Comparison of ENCODE assay signal across 24 cellular contexts in genomic region chr1:47252369-47252768, GRCh38. TPM values are rescaled to one million over a fixed set of nuclear protein-coding genes. Genes with fewer than 3 reads are reported as not detected.
A peak's percentile ranks its signal among the peaks of the same experiment; 100 is the strongest.
DNase-seq lines count a peak whose midpoint lies in the region; ATAC-seq, FAIRE-seq and TF ChIP-seq lines count a peak whose summit lies in the region.
"Had no signal": no experiment of that assay in that cellular context is flagged by ENCODE, and none has a peak within 500 bp of the region (broad histone marks: within the 10 kb centered on the region; RNA-seq: fewer than 3 reads in every experiment).

No MANE protein-coding gene starts in this region.

- DNase-seq in HepG2 (ENCODE audit: low spot score) (no peak), right lobe of liver (no peak), endothelial cell (ENCODE audit: low spot score) (no peak), fibroblast of villous mesenchyme (ENCODE audit: low read depth) (peak; percentile 14), SHP77 treated with DMSO at 0.1 percent for 48 hours (lab: John Stamatoyannopoulos, UW) (no peak), DMS153 treated with DMSO at 0.1 percent for 48 hours (lab: John Stamatoyannopoulos, UW; ENCODE audit: unreplicated experiment) (no peak), NCI-H524 (lab: John Stamatoyannopoulos, UW) (no peak)
- DNase-seq: 8988T; ACHN; AML-193; BE2C; CD4-positive, alpha-beta T cell; CD8-positive, alpha-beta memory T cell; DND-41; GM23248; H7; HCEC 1CT had no signal

- in situ Hi-C loops in HepG2 (cut with HindIII; ENCODE audit: extremely low pct_ligation_motif_present, low pct_unique_long_range_greater_than_20kb) = no loop called here

- H3K9me3 Mint-ChIP-seq in endothelial cell (ENCODE audit: unreplicated experiment) = no peaks in the 10 kb centered on the region
- H3K9me3 Mint-ChIP-seq: CD14-positive monocyte; CD4-positive, alpha-beta T cell; CD8-positive, alpha-beta memory T cell had no signal

- TF ChIP-seq CTCF in HepG2 (CRISPR knock-in tag; IDR thresholded peaks at IDR 0.05) (no peak), right lobe of liver (IDR thresholded peaks at IDR 0.05) (no peak), endothelial cell (IDR thresholded peaks at IDR 0.05; ENCODE audit: unreplicated experiment) (no peak), fibroblast of villous mesenchyme (IDR thresholded peaks at IDR 0.05; ENCODE audit: insufficient read depth, low read depth, low read length) (no peak)

- H3K27me3 ChIP-seq in HepG2 (ENCODE audit: control insufficient read depth in 1 of 2, insufficient read depth in 2 of 2, low read length in 2 of 2) (no peaks in the 10 kb centered on the region), right lobe of liver (no peaks in the 10 kb centered on the region)
- H3K27me3 ChIP-seq: BE2C; BLaER1 treated with 17β-estradiol and CSF1 and Interleukin-3, amounts not matched to agents 10 nM and 100 nM had no signal

- intact Hi-C loops in HepG2 (cut with micrococcal nuclease; ENCODE audit: unreplicated experiment) (no loop called here), right lobe of liver (cut with DNase I) (no loop called here)

- H3K4me3 Mint-ChIP-seq in endothelial cell (ENCODE audit: unreplicated experiment) = no peak overlapping the region
- H3K4me3 Mint-ChIP-seq: CD14-positive monocyte; CD4-positive, alpha-beta T cell; CD8-positive, alpha-beta memory T cell had no signal

- H3K79me2 ChIP-seq in HepG2 (ENCODE audit: insufficient read depth, low read length) = no peaks in the 10 kb centered on the region

- H3K4me3 ChIP-seq in HepG2 (replicated peaks in 1 of 3; ENCODE audit: insufficient read depth in 1 of 3, low read depth in 2 of 3, low read length in 3 of 3) = no peak overlapping the region
- H3K4me3 ChIP-seq in right lobe of liver = no peak overlapping the region
- H3K4me3 ChIP-seq in fibroblast of villous mesenchyme (ENCODE audit: low read depth, low read length) = no peak overlapping the region
- H3K4me3 ChIP-seq: A549; BLaER1 treated with 17β-estradiol and CSF1 and Interleukin-3, amounts not matched to agents 10 nM and 100 nM; GM23248 had no signal

- H3K27ac ChIP-seq in HepG2 (ENCODE audit: extremely low read length, insufficient read depth, low read length) (no peak overlapping the region), right lobe of liver (no peak overlapping the region)
- H3K27ac ChIP-seq: A549; BLaER1 treated with 17β-estradiol and CSF1 and Interleukin-3, amounts not matched to agents 10 nM and 100 nM; GM23248 had no signal

- 98% methylated on average over 1 of the region's 1 CpG for WGBS in HepG2 (ENCODE audit: low lambda C conversion rate)
- WGBS in right lobe of liver (ENCODE audit: insufficient coverage, low coverage, low lambda C conversion rate, missing lambda C conversion rate) = 57% methylated on average over 1 of the region's 1 CpG

- H3K27ac Mint-ChIP-seq in endothelial cell (ENCODE audit: unreplicated experiment) = peak overlapping the region; percentile 15
- H3K27ac Mint-ChIP-seq: CD4-positive, alpha-beta T cell; CD8-positive, alpha-beta memory T cell had no signal

- no peak for TF ChIP-seq EP300 in HepG2 (IDR thresholded peaks at IDR 0.05; ENCODE audit: low read depth in 2 of 2, low read length in 2 of 2)
- no peak for TF ChIP-seq EP300 in HepG2 (CRISPR knock-in tag; IDR thresholded peaks at IDR 0.05; ENCODE audit: borderline replicate concordance)

- ATAC-seq in HepG2 (no peak), right lobe of liver (no peak)
- ATAC-seq: A549 had no signal

- H3K4me1 Mint-ChIP-seq in endothelial cell (ENCODE audit: unreplicated experiment) = peaks cover 15% of the 10 kb centered on the region
- H3K4me1 Mint-ChIP-seq: CD14-positive monocyte; CD8-positive, alpha-beta memory T cell had no signal

- H4K20me1 ChIP-seq in HepG2 (ENCODE audit: insufficient read depth, low read length) = no peaks in the 10 kb centered on the region

- H3K27me3 Mint-ChIP-seq in endothelial cell (ENCODE audit: unreplicated experiment) = no peaks in the 10 kb centered on the region
- H3K27me3 Mint-ChIP-seq: CD4-positive, alpha-beta T cell; CD8-positive, alpha-beta memory T cell had no signal

- no peak overlapping the region for H3K4me2 ChIP-seq in HepG2 (ENCODE audit: low read depth, low read length)
- H3K4me2 ChIP-seq: A549; BLaER1 treated with 17β-estradiol and CSF1 and Interleukin-3, amounts not matched to agents 10 nM and 100 nM had no signal

- peak; percentile 4 for FAIRE-seq in HepG2 (lab: Jason Lieb, UNC)
- FAIRE-seq: A549, G401.6, GM12892, GM19239, H1 had no signal

- no peak for TF ChIP-seq RAD21 in HepG2 (CRISPR knock-in tag; IDR thresholded peaks at IDR 0.05)

- H3K36me3 ChIP-seq in HepG2 (replicated peaks in 1 of 2; ENCODE audit: control insufficient read depth in 1 of 2, insufficient read depth in 2 of 2, low read length in 2 of 2) (peaks cover 4 to 29% of the 10 kb centered on the region in 2 experiments; a peak in 4 of 5 replicates), right lobe of liver (no peaks in the 10 kb centered on the region)
- H3K36me3 ChIP-seq: BE2C had no signal

- no peak for TF ChIP-seq POLR2A in HepG2 (IDR thresholded peaks at IDR 0.05; ENCODE audit: insufficient read depth in 1 of 2, low read depth in 2 of 2, low read length in 2 of 2)
- TF ChIP-seq POLR2A in right lobe of liver (IDR thresholded peaks at IDR 0.05) = no peak

- H3K4me1 ChIP-seq in HepG2 (ENCODE audit: insufficient read depth, low read length) = peaks cover 27% of the 10 kb centered on the region
- no peaks in the 10 kb centered on the region for H3K4me1 ChIP-seq in right lobe of liver
- H3K4me1 ChIP-seq: BE2C; BLaER1 treated with 17β-estradiol and CSF1 and Interleukin-3, amounts not matched to agents 10 nM and 100 nM had no signal

- H3K9me3 ChIP-seq in HepG2 (ENCODE audit: low read length) (no peaks in the 10 kb centered on the region), right lobe of liver (no peaks in the 10 kb centered on the region)
- H3K9me3 ChIP-seq: A549; BE2C; BLaER1 treated with 17β-estradiol and CSF1 and Interleukin-3, amounts not matched to agents 10 nM and 100 nM had no signal

- no TSS peak for BruUV-seq in HepG2 (replicated peaks; lab: Mats Ljungman, UMichigan)

- peaks cover 2% of the 10 kb centered on the region for H3K36me3 Mint-ChIP-seq in endothelial cell (ENCODE audit: low read depth, unreplicated experiment)

- H2AFZ ChIP-seq in HepG2 (ENCODE audit: low read length) = no peak overlapping the region
- H2AFZ ChIP-seq: GM23248 had no signal

- CTCF ChIA-PET in HepG2 (lab: Yijun Ruan, JAX; ENCODE audit: low intra/inter-chr PET ratio, low total read pairs) = no interaction called here

- H3K9ac ChIP-seq in HepG2 (ENCODE audit: insufficient read depth, low read depth, low read length) = no peak overlapping the region
- H3K9ac ChIP-seq: BLaER1 treated with 17β-estradiol and CSF1 and Interleukin-3, amounts not matched to agents 10 nM and 100 nM; GM23248 had no signal

- POLR2A ChIA-PET in HepG2 (lab: Yijun Ruan, JAX) = interaction anchor here (0.9 kb wide), 1 partner anchor 73 kb away, joined by 3 read pairs; no protein-coding TSS in a partner anchor

TF ChIP-seq in HepG2, 621 proteins besides CTCF, POLR2A, EP300 and RAD21:
- no peak for TF ChIP-seq TBL1XR1 (IDR thresholded peaks at IDR 0.05; ENCODE audit: borderline replicate concordance, low read length, partially characterized antibody)
- no peak for TF ChIP-seq ZNF737 (CRISPR knock-in tag; IDR thresholded peaks at IDR 0.05; ENCODE audit: borderline replicate concordance)
- no peak for TF ChIP-seq YEATS4 (CRISPR knock-in tag; IDR thresholded peaks at IDR 0.05; ENCODE audit: borderline replicate concordance)
- no peak for TF ChIP-seq ZNF670 (CRISPR knock-in tag; IDR thresholded peaks at IDR 0.05; ENCODE audit: borderline replicate concordance)
- TF ChIP-seq SRSF4 (IDR thresholded peaks at IDR 0.05; ENCODE audit: low read depth, low read length, poor library complexity, severe bottlenecking) = no peak
- no peak for TF ChIP-seq ZSCAN30 (CRISPR knock-in tag; IDR thresholded peaks at IDR 0.05)
- no peak for TF ChIP-seq ZNF264 (CRISPR knock-in tag; IDR thresholded peaks at IDR 0.05)
TF ChIP-seq in HepG2: peak in this region for 0.

RNA-seq across cellular contexts. Expression of gene TAL1, which starts 20.3 kb away (rescaled TPM):
- total RNA-seq in HepG2 (2016; rRNA removed; fragmentation: Illumina TruSeq; extraction: Trizol) (not detected in 2 replicates), right lobe of liver (1 to 10 TPM in 4 of 6 experiments, under 1 TPM in 2; 0.43 to 4.5 (median 1.8) TPM), endothelial cell (ENCODE audit: unreplicated experiment) (199 TPM), fibroblast of villous mesenchyme (0.32 TPM in 1 of 2 replicates, not detected in the other)
- total RNA-seq in HepG2 (2016; cell fraction: cytosol; rRNA removed; fragmentation: Illumina TruSeq; extraction: Trizol; ENCODE audit: low read depth) = not detected in 2 replicates
- not detected in 2 replicates for total RNA-seq in HepG2 (2016; cell fraction: insoluble cytoplasmic fraction; rRNA removed; fragmentation: Illumina TruSeq; extraction: Trizol)
- not detected in 2 replicates for total RNA-seq in HepG2 (2016; cell fraction: membrane; rRNA removed; fragmentation: Illumina TruSeq; extraction: Trizol)
- not detected in 2 replicates for total RNA-seq in HepG2 (2016; cell fraction: nucleus; rRNA removed; fragmentation: Illumina TruSeq; extraction: Trizol)
- 0.05 and 0.07 TPM in 2 replicates for polyA plus RNA-seq in HepG2 (2011; rRNA removed)
- polyA plus RNA-seq in HepG2 (2011; cell fraction: cytosol; rRNA removed) = 0.01 and 0.05 TPM in 2 replicates
- 0.09 and 0.10 TPM in 2 replicates for polyA plus RNA-seq in HepG2 (2011; cell fraction: nucleus; rRNA removed)
- 0.11 and 0.13 TPM in 2 replicates for polyA plus RNA-seq in HepG2 (2012)
- not detected in 2 replicates for polyA plus RNA-seq in HepG2 (2016; cell fraction: cytosol; fragmentation: Illumina TruSeq; extraction: Trizol; ENCODE audit: low read depth)
- not detected in 2 replicates for polyA plus RNA-seq in HepG2 (2016; cell fraction: insoluble cytoplasmic fraction; fragmentation: Illumina TruSeq; extraction: Trizol; ENCODE audit: low read depth)
- polyA plus RNA-seq in HepG2 (2016; cell fraction: membrane; fragmentation: Illumina TruSeq; extraction: Trizol; ENCODE audit: low read depth) = not detected in 2 replicates
- polyA plus RNA-seq in HepG2 (2016; cell fraction: nucleus; fragmentation: Illumina TruSeq; extraction: Trizol; ENCODE audit: insufficient read depth, low read depth) = not detected in 2 replicates
- polyA minus RNA-seq in HepG2 (2011; rRNA and poly(A)+ RNA removed; ENCODE audit: low replicate concordance) = 0.26 TPM in 1 of 2 replicates, not detected in the other
- not detected in 2 replicates for polyA minus RNA-seq in HepG2 (2011; cell fraction: cytosol; rRNA and poly(A)+ RNA removed)
- not detected in 2 replicates for polyA minus RNA-seq in HepG2 (2011; cell fraction: nucleus; rRNA and poly(A)+ RNA removed)
- total RNA-seq: CD4-positive, alpha-beta T cell; CD8-positive, alpha-beta memory T cell; GM23248 had no signal
- polyA plus RNA-seq: A549; CD8-positive, alpha-beta memory T cell; GM23248 had no signal

Comparison
In these comparisons a context has a peak if more than half of its experiments do, and no peak if none do; other contexts are left out.
1. RNA of gene TAL1, which starts 20.3 kb away (total RNA-seq): 199 TPM in endothelial cell (single experiment); 0.43 to 4.5 TPM in right lobe of liver, not detected in HepG2 and 0.32 TPM in fibroblast of villous mesenchyme; every median in the first group is over 10 times any median in the second.